In the genomic region with DNA sequence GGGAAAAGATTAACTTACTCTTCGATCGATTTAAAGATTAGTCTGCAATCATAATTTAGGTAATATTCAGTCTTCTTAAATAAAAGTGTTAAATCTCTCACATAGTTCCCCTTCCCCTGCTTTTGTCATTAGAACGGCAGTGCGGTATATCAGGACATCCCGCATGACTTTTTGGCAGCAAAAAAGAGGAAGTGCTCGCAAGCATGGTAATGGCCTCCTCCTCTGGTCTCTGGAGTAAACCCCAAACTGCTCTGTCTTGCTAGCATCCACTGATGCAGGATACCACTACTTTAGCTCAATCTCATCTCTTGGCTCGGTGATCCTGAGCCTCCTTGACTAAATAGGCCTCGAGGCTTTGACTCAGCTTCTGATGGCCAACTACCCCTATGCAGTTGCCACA, we compare ENCODE assay signal across 15 cellular contexts.
DNase-seq lines count a peak whose midpoint lies in the region; ATAC-seq and TF ChIP-seq lines count a peak whose summit lies in the region.
"Had no signal": no experiment of that assay in that cellular context is flagged by ENCODE, and none has a peak within 500 bp of the region (broad histone marks: within the 10 kb centered on the region; RNA-seq: fewer than 3 reads in every experiment).

No MANE protein-coding gene starts in this region.

- no peak overlapping the region for H3K27ac Mint-ChIP-seq in type B pancreatic cell
- H3K27ac Mint-ChIP-seq in activated CD8-positive, alpha-beta memory T cell treated with anti-CD3 and anti-CD28 coated beads, Interleukin-2, amount 10 ng/mL, durations not matched to agents 7 days and 5 days: no peak overlapping the region

- H3K4me3 Mint-ChIP-seq in type B pancreatic cell: no peak overlapping the region
- H3K4me3 Mint-ChIP-seq in activated CD8-positive, alpha-beta memory T cell treated with anti-CD3 and anti-CD28 coated beads, Interleukin-2, amount 10 ng/mL, durations not matched to agents 7 days and 5 days: no peak overlapping the region

- H3K9me3 Mint-ChIP-seq in type B pancreatic cell: no peaks in the 10 kb centered on the region
- H3K9me3 Mint-ChIP-seq in activated CD8-positive, alpha-beta memory T cell treated with anti-CD3 and anti-CD28 coated beads, Interleukin-2, amount 10 ng/mL, durations not matched to agents 7 days and 5 days (ENCODE audit: low read depth): peaks cover 3% of the 10 kb centered on the region

- DNase-seq in CD1c-positive myeloid dendritic cell (ENCODE audit: extremely low spot score): peak; percentile 71
- DNase-seq in NOMO-1 (lab: John Stamatoyannopoulos, UW; ENCODE audit: unreplicated experiment in 2 of 2): peak; percentile 70 to 79
- DNase-seq in germinal center (ENCODE audit: low spot score): peak; percentile 62
- no peak for DNase-seq in type B pancreatic cell (ENCODE audit: extremely low spot score, unreplicated experiment)
- DNase-seq in stimulated activated CD4-positive, alpha-beta T cell treated with anti-CD3 and anti-CD28 coated beads, Interleukin-12 subunit alpha, Interleukin-12 subunit beta, amount 100 ng/mL, for 4 hours: no peak
- DNase-seq in left cardiac atrium: no peak
- DNase-seq in activated CD8-positive, alpha-beta memory T cell treated with anti-CD3 and anti-CD28 coated beads, Interleukin-2, amount 10 ng/mL, durations not matched to agents 7 days and 5 days: no peak
- DNase-seq: activated CD4-positive, CD25-positive, alpha-beta regulatory T cell; cerebellar nuclear complex; DMS53; heart left ventricle; NCI-H187 treated with DMSO at 0.1 percent for 48 hours; right cardiac atrium; stimulated activated CD4-positive, alpha-beta T cell treated with anti-CD3 and anti-CD28 coated beads, Interleukin-4, amount 100 ng/mL, for 1 hour had no signal

- no peak for TF ChIP-seq CTCF in type B pancreatic cell (conservative IDR thresholded peaks at IDR 0.05)

- no peaks in the 10 kb centered on the region for H3K36me3 Mint-ChIP-seq in type B pancreatic cell
- no peaks in the 10 kb centered on the region for H3K36me3 Mint-ChIP-seq in activated CD8-positive, alpha-beta memory T cell treated with anti-CD3 and anti-CD28 coated beads, Interleukin-2, amount 10 ng/mL, durations not matched to agents 7 days and 5 days

- peaks cover 5% of the 10 kb centered on the region for H3K4me1 Mint-ChIP-seq in type B pancreatic cell (ENCODE audit: unreplicated experiment)
- peaks cover 9% of the 10 kb centered on the region for H3K4me1 Mint-ChIP-seq in activated CD8-positive, alpha-beta memory T cell treated with anti-CD3 and anti-CD28 coated beads, Interleukin-2, amount 10 ng/mL, durations not matched to agents 7 days and 5 days

- intact Hi-C loops in left cardiac atrium (cut with DNase I): no loop called here

- ATAC-seq in GM19351 (IDR thresholded peaks at IDR 0.05; ENCODE audit: unreplicated experiment): peak; percentile 59
- ATAC-seq in left cardiac atrium: no peak
- no peak for ATAC-seq in activated CD8-positive, alpha-beta memory T cell treated with anti-CD3 and anti-CD28 coated beads, Interleukin-2, amount 10 ng/mL, durations not matched to agents 7 days and 5 days
- ATAC-seq: heart left ventricle, right cardiac atrium had no signal

- CTCF ChIA-PET in activated CD8-positive, alpha-beta memory T cell treated with anti-CD3 and anti-CD28 coated beads, Interleukin-2, amount 10 ng/mL, durations not matched to agents 7 days and 5 days (lab: Charles Lee): no interaction called here

- peaks cover 10% of the 10 kb centered on the region for H3K27me3 Mint-ChIP-seq in type B pancreatic cell
- peaks cover 3% of the 10 kb centered on the region for H3K27me3 Mint-ChIP-seq in activated CD8-positive, alpha-beta memory T cell treated with anti-CD3 and anti-CD28 coated beads, Interleukin-2, amount 10 ng/mL, durations not matched to agents 7 days and 5 days

Comparison
In these comparisons a context has a peak if more than half of its experiments do, and no peak if none do; other contexts are left out.
1. DNase-seq: peak in CD1c-positive myeloid dendritic cell (single experiment), NOMO-1 (2 of 2) and germinal center (single experiment); none in type B pancreatic cell (single experiment), stimulated activated CD4-positive, alpha-beta T cell treated with anti-CD3 and anti-CD28 coated beads, Interleukin-12 subunit alpha, Interleukin-12 subunit beta, amount 100 ng/mL, for 4 hours (single experiment), left cardiac atrium (single experiment) and activated CD8-positive, alpha-beta memory T cell treated with anti-CD3 and anti-CD28 coated beads, Interleukin-2, amount 10 ng/mL, durations not matched to agents 7 days and 5 days (single experiment).